In the genomic region with DNA sequence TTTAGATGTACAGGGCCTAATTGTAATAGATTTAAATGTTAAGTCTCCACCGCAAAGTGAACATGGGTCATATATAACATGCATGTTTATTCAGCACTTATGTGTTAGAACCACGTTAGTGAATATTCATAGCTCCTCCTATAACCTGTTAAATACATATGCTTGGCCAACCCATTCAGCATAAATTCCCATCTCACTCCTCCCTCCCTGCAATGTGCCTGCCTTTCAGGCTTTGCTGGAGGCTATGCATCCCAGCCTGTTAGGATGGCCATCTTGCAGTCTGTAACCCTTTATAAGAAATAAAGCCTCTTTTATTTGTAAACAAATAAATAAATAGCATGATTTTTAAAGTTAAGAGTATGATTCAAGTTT, we compare ENCODE assay signal across 35 cellular contexts. TPM values are rescaled to one million over a fixed set of nuclear protein-coding genes. Genes with fewer than 3 reads are reported as not detected.
"Had no signal": no experiment of that assay in that cellular context is flagged by ENCODE, and none has a peak within 500 bp of the region (broad histone marks: within the 10 kb centered on the region; RNA-seq: fewer than 3 reads in every experiment).

No MANE protein-coding gene starts in this region.

- DNase-seq: activated B cell treated with CpG ODN at 0.5 μM for 24 hours; activated CD4-positive, alpha-beta memory T cell treated with anti-CD3 and anti-CD28 coated beads, Interleukin-2, amount 10 ng/mL, durations not matched to agents 7 days and 5 days; activated CD4-positive, alpha-beta T cell treated with anti-CD3 and anti-CD28 coated beads for 4 hours; activated CD4-positive, alpha-beta T cell treated with anti-CD3 and anti-CD28 coated beads, Interleukin-2, amount 50 U/mL, for 1 hour; activated CD4-positive, CD25-positive, alpha-beta regulatory T cell treated with anti-CD3 and anti-CD28 coated beads, Interleukin-2, amount 50 U/mL, for 72 hours; activated CD8-positive, alpha-beta memory T cell treated with anti-CD3 and anti-CD28 coated beads for 24 hours; activated CD8-positive, alpha-beta memory T cell treated with anti-CD3 and anti-CD28 coated beads, Interleukin-2, amount 10 ng/mL, durations not matched to agents 7 days and 5 days; activated CD8-positive, alpha-beta memory T cell treated with anti-CD3 and anti-CD28 coated beads, Interleukin-2, amount 50 U/mL, for 48 hours; activated effector memory CD4-positive, alpha-beta T cell treated with Interleukin-2 at 50 U/mL for 16 hours; activated naive CD4-positive, alpha-beta T cell treated with anti-CD3 and anti-CD28 coated beads, Interleukin-2, amount 10 ng/mL, durations not matched to agents 7 days and 5 days; activated naive CD8-positive, alpha-beta T cell treated with anti-CD3 and anti-CD28 coated beads, Interleukin-2, amount 50 U/mL, for 24 hours; activated T-cell treated with anti-CD3 and anti-CD28 coated beads, Interleukin-2, amount 50 U/mL, for 48 hours; anterior cingulate cortex; caudate nucleus; IMR-90; Karpas-422; KBM-7; NCI-H1105; NCI-H1436; NCI-H1694; NCI-H1930; NCI-H2081 treated with DMSO at 0.1 percent for 48 hours; NCI-H226; NCI-H524 treated with DMSO at 0.1 percent for 48 hours; SIG-M5; SW 1271; T-helper 1 cell; T-helper 2 cell; T-helper 9 cell had no signal

- H3K27ac ChIP-seq: VCaP had no signal

- ATAC-seq: activated CD8-positive, alpha-beta memory T cell treated with anti-CD3 and anti-CD28 coated beads, Interleukin-2, amount 10 ng/mL, durations not matched to agents 7 days and 5 days; activated naive CD8-positive, alpha-beta T cell treated with anti-CD3 and anti-CD28 coated beads, Interleukin-2, amount 50 U/mL, for 24 hours; Panc1 had no signal

RNA-seq across cellular contexts. Expression of a gene that starts 1.7 kb away (rescaled TPM):
- total RNA-seq: activated B cell treated with CpG ODN at 0.5 μM for 24 hours; activated CD4-positive, alpha-beta memory T cell treated with anti-CD3 and anti-CD28 coated beads, Interleukin-2, amount 10 ng/mL, durations not matched to agents 7 days and 5 days; activated CD8-positive, alpha-beta memory T cell treated with anti-CD3 and anti-CD28 coated beads, Interleukin-2, amount 10 ng/mL, durations not matched to agents 7 days and 5 days; IMR-90; MCF 10A; NCI-H460; RPMI7951; SK-MEL-5 had no signal
- polyA plus RNA-seq: IMR-90 had no signal

RNA-seq across cellular contexts. Expression of a gene that starts 23.9 kb away (rescaled TPM):
- total RNA-seq: activated B cell treated with CpG ODN at 0.5 μM for 24 hours; activated CD4-positive, alpha-beta memory T cell treated with anti-CD3 and anti-CD28 coated beads, Interleukin-2, amount 10 ng/mL, durations not matched to agents 7 days and 5 days; activated CD8-positive, alpha-beta memory T cell treated with anti-CD3 and anti-CD28 coated beads, Interleukin-2, amount 10 ng/mL, durations not matched to agents 7 days and 5 days; IMR-90; MCF 10A; NCI-H460; RPMI7951; SK-MEL-5 had no signal
- polyA plus RNA-seq: IMR-90 had no signal

RNA-seq across cellular contexts. Expression of a gene that starts 54.9 kb away (rescaled TPM):
- total RNA-seq: activated B cell treated with CpG ODN at 0.5 μM for 24 hours; activated CD4-positive, alpha-beta memory T cell treated with anti-CD3 and anti-CD28 coated beads, Interleukin-2, amount 10 ng/mL, durations not matched to agents 7 days and 5 days; activated CD8-positive, alpha-beta memory T cell treated with anti-CD3 and anti-CD28 coated beads, Interleukin-2, amount 10 ng/mL, durations not matched to agents 7 days and 5 days; IMR-90; MCF 10A; NCI-H460; RPMI7951; SK-MEL-5 had no signal
- polyA plus RNA-seq: IMR-90 had no signal
